19 cellular contexts compared by ENCODE assay signal in genomic region chr16:31420037-31420436, GRCh38. TPM values are rescaled to one million over a fixed set of nuclear protein-coding genes. Genes with fewer than 3 reads are reported as not detected.
DNase-seq lines count a peak whose midpoint lies in the region; ATAC-seq and TF ChIP-seq lines count a peak whose summit lies in the region.
"Had no signal": no experiment of that assay in that cellular context is flagged by ENCODE, and none has a peak within 500 bp of the region (broad histone marks: within the 10 kb centered on the region; RNA-seq: fewer than 3 reads in every experiment).

No MANE protein-coding gene starts in this region.

- no peak for TF ChIP-seq CTCF in GM13977 (IDR thresholded peaks at IDR 0.05; ENCODE audit: extremely low read depth, insufficient read depth, missing control alignments)

- no peaks in the 10 kb centered on the region for H3K9me3 Mint-ChIP-seq in activated T-cell treated with anti-CD3 and anti-CD28 coated beads, Interleukin-2, amount 50 U/mL, for 72 hours
- H3K9me3 Mint-ChIP-seq in activated T-helper 1 cell treated with anti-CD3 and anti-CD28 coated beads, Interleukin-12 subunit alpha, Interleukin-12 subunit beta, Interleukin-2, Interleukin-4 antibody, amounts not matched to agents 30 ng/mL and 10 ng/mL and 1 ng/mL, durations not matched to agents 14 hours and 24 hours and 36 hours = peaks cover 3% of the 10 kb centered on the region
- H3K9me3 Mint-ChIP-seq in immature natural killer cell = peaks cover 0 to 6% (median 1%) of the 10 kb centered on the region in 6 donors
- no peaks in the 10 kb centered on the region for H3K9me3 Mint-ChIP-seq in stimulated activated naive CD8-positive, alpha-beta T cell treated with anti-CD3 and anti-CD28 coated beads, Interleukin-15, amount 100 ng/mL, for 72 hours

- no peak overlapping the region for H3K27ac ChIP-seq in SJCRH30
- H3K27ac ChIP-seq: A549; BLaER1 treated with 17β-estradiol and CSF1 and Interleukin-3, amounts not matched to agents 10 nM and 100 nM had no signal

- no peak overlapping the region for H3K4me3 ChIP-seq in SJCRH30
- H3K4me3 ChIP-seq: A549; BLaER1 treated with 17β-estradiol and CSF1 and Interleukin-3, amounts not matched to agents 10 nM and 100 nM; K562 had no signal

- no peaks in the 10 kb centered on the region for H3K36me3 ChIP-seq in SJCRH30
- H3K36me3 ChIP-seq: BLaER1 treated with 17β-estradiol and CSF1 and Interleukin-3, amounts not matched to agents 10 nM and 100 nM had no signal

- no peaks in the 10 kb centered on the region for H3K9me3 ChIP-seq in SJCRH30 (replicated peaks)

- H3K36me3 Mint-ChIP-seq in activated T-cell treated with anti-CD3 and anti-CD28 coated beads, Interleukin-2, amount 50 U/mL, for 72 hours (ENCODE audit: insufficient read depth in 2 of 2) = peaks cover 0 to 2% of the 10 kb centered on the region in 2 donors
- peaks cover 5% of the 10 kb centered on the region for H3K36me3 Mint-ChIP-seq in activated T-helper 1 cell treated with anti-CD3 and anti-CD28 coated beads, Interleukin-12 subunit alpha, Interleukin-12 subunit beta, Interleukin-2, Interleukin-4 antibody, amounts not matched to agents 30 ng/mL and 10 ng/mL and 1 ng/mL, durations not matched to agents 14 hours and 24 hours and 36 hours (ENCODE audit: low read depth)
- H3K36me3 Mint-ChIP-seq in immature natural killer cell = no peaks in the 10 kb centered on the region

- H3K27me3 ChIP-seq in SJCRH30 = no peaks in the 10 kb centered on the region
- H3K27me3 ChIP-seq: BLaER1 treated with 17β-estradiol and CSF1 and Interleukin-3, amounts not matched to agents 10 nM and 100 nM had no signal

- in situ Hi-C loops in GM13977 (cut with MboI; ENCODE audit: low pct_unique_long_range_greater_than_20kb, low sequenced_read_pairs, unreplicated experiment) = no loop called here

- peaks cover 44% of the 10 kb centered on the region for H3K27me3 Mint-ChIP-seq in activated T-cell treated with anti-CD3 and anti-CD28 coated beads, Interleukin-2, amount 50 U/mL, for 72 hours (ENCODE audit: low read depth)
- H3K27me3 Mint-ChIP-seq in activated T-helper 1 cell treated with anti-CD3 and anti-CD28 coated beads, Interleukin-12 subunit alpha, Interleukin-12 subunit beta, Interleukin-2, Interleukin-4 antibody, amounts not matched to agents 30 ng/mL and 10 ng/mL and 1 ng/mL, durations not matched to agents 14 hours and 24 hours and 36 hours (ENCODE audit: insufficient read depth) = peaks cover 4% of the 10 kb centered on the region
- H3K27me3 Mint-ChIP-seq in immature natural killer cell (ENCODE audit: low read depth in 3 of 3) = peaks cover 0 to 4% (median 3%) of the 10 kb centered on the region in 3 donors
- H3K27me3 Mint-ChIP-seq in stimulated activated naive CD8-positive, alpha-beta T cell treated with anti-CD3 and anti-CD28 coated beads, Interleukin-15, amount 100 ng/mL, for 72 hours = peaks cover 42% of the 10 kb centered on the region

- H3K4me1 ChIP-seq in SJCRH30 = no peaks in the 10 kb centered on the region
- H3K4me1 ChIP-seq: A549 had no signal

- peak overlapping the region; percentile 54 to 58 for H3K4me3 Mint-ChIP-seq in activated T-cell treated with anti-CD3 and anti-CD28 coated beads, Interleukin-2, amount 50 U/mL, for 72 hours
- H3K4me3 Mint-ChIP-seq in activated T-helper 1 cell treated with anti-CD3 and anti-CD28 coated beads, Interleukin-12 subunit alpha, Interleukin-12 subunit beta, Interleukin-2, Interleukin-4 antibody, amounts not matched to agents 30 ng/mL and 10 ng/mL and 1 ng/mL, durations not matched to agents 14 hours and 24 hours and 36 hours = peak overlapping the region; percentile 60
- H3K4me3 Mint-ChIP-seq in immature natural killer cell = peak overlapping the region; percentile 71 to 91 (median 83)
- peak overlapping the region; percentile 56 to 65 for H3K4me3 Mint-ChIP-seq in stimulated activated naive CD8-positive, alpha-beta T cell treated with anti-CD3 and anti-CD28 coated beads, Interleukin-15, amount 100 ng/mL, for 72 hours

- peaks cover 46% of the 10 kb centered on the region for H3K4me1 Mint-ChIP-seq in activated T-cell treated with anti-CD3 and anti-CD28 coated beads, Interleukin-2, amount 50 U/mL, for 72 hours (ENCODE audit: low read depth)
- peaks cover 73% of the 10 kb centered on the region for H3K4me1 Mint-ChIP-seq in activated T-helper 1 cell treated with anti-CD3 and anti-CD28 coated beads, Interleukin-12 subunit alpha, Interleukin-12 subunit beta, Interleukin-2, Interleukin-4 antibody, amounts not matched to agents 30 ng/mL and 10 ng/mL and 1 ng/mL, durations not matched to agents 14 hours and 24 hours and 36 hours (ENCODE audit: low read depth)
- H3K4me1 Mint-ChIP-seq in immature natural killer cell = peaks cover 80 to 85% of the 10 kb centered on the region in 2 donors
- H3K4me1 Mint-ChIP-seq in stimulated activated naive CD8-positive, alpha-beta T cell treated with anti-CD3 and anti-CD28 coated beads, Interleukin-15, amount 100 ng/mL, for 72 hours = peaks cover 54% of the 10 kb centered on the region

- no peak overlapping the region for H3K27ac Mint-ChIP-seq in activated T-cell treated with anti-CD3 and anti-CD28 coated beads, Interleukin-2, amount 50 U/mL, for 72 hours
- H3K27ac Mint-ChIP-seq in activated T-helper 1 cell treated with anti-CD3 and anti-CD28 coated beads, Interleukin-12 subunit alpha, Interleukin-12 subunit beta, Interleukin-2, Interleukin-4 antibody, amounts not matched to agents 30 ng/mL and 10 ng/mL and 1 ng/mL, durations not matched to agents 14 hours and 24 hours and 36 hours = peak overlapping the region; percentile 88
- peak overlapping the region; percentile 35 to 82 (median 72) for H3K27ac Mint-ChIP-seq in immature natural killer cell
- peak overlapping the region in 1 of 2 donors; percentile 28 for H3K27ac Mint-ChIP-seq in stimulated activated naive CD8-positive, alpha-beta T cell treated with anti-CD3 and anti-CD28 coated beads, Interleukin-15, amount 100 ng/mL, for 72 hours

- DNase-seq in activated T-cell treated with anti-CD3 and anti-CD28 coated beads, Interleukin-2, amount 50 U/mL, for 72 hours = peak; percentile 14 to 31
- no peak for DNase-seq in activated T-cell treated with anti-CD3 and anti-CD28 coated beads, Interleukin-2, amount 50 U/mL, for 48 hours
- peak; percentile 21 for DNase-seq in activated T-helper 1 cell treated with anti-CD3 and anti-CD28 coated beads, Interleukin-12 subunit alpha, Interleukin-12 subunit beta, Interleukin-2, Interleukin-4 antibody, amounts not matched to agents 30 ng/mL and 10 ng/mL and 1 ng/mL, durations not matched to agents 14 hours and 24 hours and 36 hours (ENCODE audit: low spot score)
- peak; percentile 57 to 64 (median 60) for DNase-seq in immature natural killer cell
- peak; percentile 43 to 57 for DNase-seq in stimulated activated naive CD8-positive, alpha-beta T cell treated with anti-CD3 and anti-CD28 coated beads, Interleukin-15, amount 100 ng/mL, for 72 hours
- DNase-seq in GM13977 (ENCODE audit: low spot score) = no peak
- DNase-seq in NCI-H2107 (lab: John Stamatoyannopoulos, UW) = no peak
- DNase-seq in SJCRH30 = no peak
- DNase-seq: GF-D8, MV-4-11, NCI-H1417, NCI-H1930, NCI-H2171 treated with DMSO at 0.1 percent for 48 hours, NCI-H510A, Right ventricle myocardium superior had no signal

- intact Hi-C loops in activated T-helper 1 cell treated with anti-CD3 and anti-CD28 coated beads, Interleukin-12 subunit alpha, Interleukin-12 subunit beta, Interleukin-2, Interleukin-4 antibody, amounts not matched to agents 30 ng/mL and 10 ng/mL and 1 ng/mL, durations not matched to agents 14 hours and 24 hours and 36 hours (cut with micrococcal nuclease) = loop anchor here (2.0 to 5.0 kb wide), 4 partner anchors 17 to 243 kb away; partner anchors contain the start of genes ITGAX and ZNF843

- ATAC-seq in activated T-cell treated with anti-CD3 and anti-CD28 coated beads, Interleukin-2, amount 50 U/mL, for 72 hours (replicated peaks in 1 of 2) = peak; percentile 17 to 28
- ATAC-seq in stimulated activated naive CD8-positive, alpha-beta T cell treated with anti-CD3 and anti-CD28 coated beads, Interleukin-15, amount 100 ng/mL, for 72 hours = peak; percentile 72
- ATAC-seq: A549, K562 had no signal

RNA-seq across cellular contexts. Expression of gene COX6A2, which starts 8.1 kb away (rescaled TPM):
- total RNA-seq in activated T-cell treated with anti-CD3 and anti-CD28 coated beads, Interleukin-2, amount 50 U/mL, for 72 hours = not detected
- not detected in 2 replicates for total RNA-seq in activated T-helper 1 cell treated with anti-CD3 and anti-CD28 coated beads, Interleukin-12 subunit alpha, Interleukin-12 subunit beta, Interleukin-2, Interleukin-4 antibody, amounts not matched to agents 30 ng/mL and 10 ng/mL and 1 ng/mL, durations not matched to agents 14 hours and 24 hours and 36 hours
- polyA plus RNA-seq in immature natural killer cell = 1 to 10 TPM in 2 of 3 donors, not detected in 1; 1.5 to 1.8 TPM
- not detected in 2 replicates for total RNA-seq in SJCRH30 (2014; rRNA removed; shearing (Covaris generic))
- total RNA-seq: H4, K562 had no signal
- polyA plus RNA-seq: A549, K562 had no signal

RNA-seq across cellular contexts. Expression of gene ZNF843, which starts 22.6 kb away (rescaled TPM):
- under 1 TPM; 0.38 to 0.53 TPM for total RNA-seq in activated T-cell treated with anti-CD3 and anti-CD28 coated beads, Interleukin-2, amount 50 U/mL, for 72 hours
- total RNA-seq in activated T-helper 1 cell treated with anti-CD3 and anti-CD28 coated beads, Interleukin-12 subunit alpha, Interleukin-12 subunit beta, Interleukin-2, Interleukin-4 antibody, amounts not matched to agents 30 ng/mL and 10 ng/mL and 1 ng/mL, durations not matched to agents 14 hours and 24 hours and 36 hours = 0.21 and 0.22 TPM in 2 replicates
- polyA plus RNA-seq in immature natural killer cell = under 1 TPM in 2 of 3 donors, not detected in 1; 0.10 to 0.17 TPM
- total RNA-seq in SJCRH30 (2014; rRNA removed; shearing (Covaris generic)) = 0.14 TPM in 1 of 2 replicates, not detected in the other
- total RNA-seq: K562 had no signal

RNA-seq across cellular contexts. Expression of gene ITGAD, which starts 26.9 kb away (rescaled TPM):
- under 1 TPM; 0.05 to 0.14 TPM for total RNA-seq in activated T-cell treated with anti-CD3 and anti-CD28 coated beads, Interleukin-2, amount 50 U/mL, for 72 hours
- not detected in 2 replicates for total RNA-seq in activated T-helper 1 cell treated with anti-CD3 and anti-CD28 coated beads, Interleukin-12 subunit alpha, Interleukin-12 subunit beta, Interleukin-2, Interleukin-4 antibody, amounts not matched to agents 30 ng/mL and 10 ng/mL and 1 ng/mL, durations not matched to agents 14 hours and 24 hours and 36 hours
- polyA plus RNA-seq in immature natural killer cell = under 1 TPM in 2 of 3 donors, not detected in 1; 0.27 to 0.47 TPM
- not detected in 2 replicates for total RNA-seq in SJCRH30 (2014; rRNA removed; shearing (Covaris generic))
- total RNA-seq: H4, K562, Right ventricle myocardium superior had no signal
- polyA plus RNA-seq: A549, K562 had no signal

RNA-seq across cellular contexts. Expression of gene ARMC5, which starts 39.3 kb away (rescaled TPM):
- total RNA-seq in activated T-cell treated with anti-CD3 and anti-CD28 coated beads, Interleukin-2, amount 50 U/mL, for 72 hours = 10 to 100 TPM; 11.2 to 12.2 TPM
- 11.2 and 12.7 TPM in 2 replicates for total RNA-seq in activated T-helper 1 cell treated with anti-CD3 and anti-CD28 coated beads, Interleukin-12 subunit alpha, Interleukin-12 subunit beta, Interleukin-2, Interleukin-4 antibody, amounts not matched to agents 30 ng/mL and 10 ng/mL and 1 ng/mL, durations not matched to agents 14 hours and 24 hours and 36 hours
- polyA plus RNA-seq in immature natural killer cell = 10 to 100 TPM; 11.1 to 16.2 (median 14.2) TPM
- 6.1 and 6.7 TPM in 2 replicates for total RNA-seq in SJCRH30 (2014; rRNA removed; shearing (Covaris generic))

RNA-seq across cellular contexts. Expression of gene TGFB1I1, which starts 51.9 kb away (rescaled TPM):
- 1 to 10 TPM; 1.3 to 4.4 TPM for total RNA-seq in activated T-cell treated with anti-CD3 and anti-CD28 coated beads, Interleukin-2, amount 50 U/mL, for 72 hours
- total RNA-seq in activated T-helper 1 cell treated with anti-CD3 and anti-CD28 coated beads, Interleukin-12 subunit alpha, Interleukin-12 subunit beta, Interleukin-2, Interleukin-4 antibody, amounts not matched to agents 30 ng/mL and 10 ng/mL and 1 ng/mL, durations not matched to agents 14 hours and 24 hours and 36 hours = 0.78 and 1.2 TPM in 2 replicates
- polyA plus RNA-seq in immature natural killer cell = under 1 TPM in 2 of 3 donors, not detected in 1; 0.32 to 0.53 TPM
- 12.9 and 13.1 TPM in 2 replicates for total RNA-seq in SJCRH30 (2014; rRNA removed; shearing (Covaris generic))

Comparison
In these comparisons a context has a peak if more than half of its experiments do, and no peak if none do; other contexts are left out.
1. DNase-seq: peak in activated T-cell treated with anti-CD3 and anti-CD28 coated beads, Interleukin-2, amount 50 U/mL, for 72 hours (2 of 2), activated T-helper 1 cell treated with anti-CD3 and anti-CD28 coated beads, Interleukin-12 subunit alpha, Interleukin-12 subunit beta, Interleukin-2, Interleukin-4 antibody, amounts not matched to agents 30 ng/mL and 10 ng/mL and 1 ng/mL, durations not matched to agents 14 hours and 24 hours and 36 hours (single experiment), immature natural killer cell (3 of 3) and stimulated activated naive CD8-positive, alpha-beta T cell treated with anti-CD3 and anti-CD28 coated beads, Interleukin-15, amount 100 ng/mL, for 72 hours (2 of 2); none in activated T-cell treated with anti-CD3 and anti-CD28 coated beads, Interleukin-2, amount 50 U/mL, for 48 hours (0 of 2), GM13977 (single experiment), NCI-H2107 (single experiment) and SJCRH30 (0 of 2).
2. Peak in every context shown above with its lines, with median percentiles within 50 percentile points of each other: H3K4me3 Mint-ChIP-seq.